Comparison of ENCODE assay signal across 1 cellular context in genomic region chr11:118956094-118956846, GRCh38.
A peak's percentile ranks its signal among the peaks of the same experiment; 100 is the strongest.
TF ChIP-seq lines count a peak whose summit lies in the region.

Gene UPK2, plus strand, starts transcription at chr11:118956298. Its CDS starts 53 bp downstream, at chr11:118956351.

TF ChIP-seq in HEK293, 187 proteins besides CTCF, POLR2A, EP300 and RAD21 (continued from another document):
- TF ChIP-seq PATZ1 (tag by site-specific recombination; IDR thresholded peaks at IDR 0.05): no peak
- TF ChIP-seq ZNF341 (tag by site-specific recombination; IDR thresholded peaks at IDR 0.05; ENCODE audit: low read depth): peak; percentile 61
- 0 out of 2 replicates have a peak, but pooled peaks have one; percentile 28 for TF ChIP-seq KLF17 (tag by site-specific recombination; IDR thresholded peaks at IDR 0.05)
- TF ChIP-seq BCL11B (tag by site-specific recombination; IDR thresholded peaks at IDR 0.05; ENCODE audit: low read depth): no peak
- peak; percentile 88 for TF ChIP-seq ZNF654 (tag by site-specific recombination; IDR thresholded peaks at IDR 0.05; ENCODE audit: low read depth)
- TF ChIP-seq ZEB2 (tag by site-specific recombination; IDR thresholded peaks at IDR 0.05): 0 out of 2 replicates have a peak, but pooled peaks have one; percentile 25
- TF ChIP-seq KLF16 (tag by site-specific recombination; IDR thresholded peaks at IDR 0.05): no peak
- peak; percentile 21; the same call in 1 of the 2 replicates for TF ChIP-seq GLIS1 (tag by site-specific recombination; IDR thresholded peaks at IDR 0.05)
- TF ChIP-seq ZBTB48 (tag by site-specific recombination; IDR thresholded peaks at IDR 0.05): 0 out of 2 replicates have a peak, but pooled peaks have one; percentile 23
- peak; percentile 90 for TF ChIP-seq ZNF449 (tag by site-specific recombination; IDR thresholded peaks at IDR 0.05)
- peak; percentile 34; the same call in 1 of the 2 replicates for TF ChIP-seq ZBTB17 (tag by site-specific recombination; IDR thresholded peaks at IDR 0.05)
